1 cellular context compared by ENCODE assay signal in genomic region chr19:17069249-17069648, GRCh38.
TF ChIP-seq lines count a peak whose summit lies in the region.

No MANE protein-coding gene starts in this region.

TF ChIP-seq in GM23338, 12 proteins besides CTCF, POLR2A, EP300 and RAD21 (continued from another document):
- no peak for TF ChIP-seq ZNF462 (CRISPR knock-in tag; IDR thresholded peaks at IDR 0.05)
- no peak for TF ChIP-seq ZNF114 (CRISPR knock-in tag; IDR thresholded peaks at IDR 0.05)
- no peak for TF ChIP-seq STAT1 (IDR thresholded peaks at IDR 0.05; ENCODE audit: unreplicated experiment)
- TF ChIP-seq EZH2phosphoT487 (IDR thresholded peaks at IDR 0.05; ENCODE audit: unreplicated experiment): no peak
TF ChIP-seq in GM23338: peak in this region for 0.
